ENCODE assay signal across 31 cellular contexts in genomic region chr19:40059624-40060023, GRCh38.
"Had no signal": no experiment of that assay in that cellular context is flagged by ENCODE, and none has a peak within 500 bp of the region (broad histone marks: within the 10 kb centered on the region; RNA-seq: fewer than 3 reads in every experiment).

No MANE protein-coding gene starts in this region.

- H3K4me2 ChIP-seq: neural progenitor cell had no signal

- H3K27ac ChIP-seq: left lung, lower lobe of right lung, neural progenitor cell, neutrophil, ovary, right atrium auricular region, skin epidermis, suprapubic skin, thoracic aorta, tibial artery, upper lobe of right lung had no signal

- FAIRE-seq: kidney, urothelium cell line had no signal

- DNase-seq: hypothalamus; immature natural killer cell; kidney; left colon; left lung; lower lobe of right lung; mammary epithelial cell; mesenchymal stem cell; naive B cell; natural killer cell; nephron progenitor cell; occipital lobe; ovary; stimulated activated CD4-positive, alpha-beta T cell treated with anti-CD3 and anti-CD28 coated beads, Interleukin-12 subunit alpha, Interleukin-12 subunit beta, amount 100 ng/mL, for 4 hours; stimulated activated CD4-positive, alpha-beta T cell treated with anti-CD3 and anti-CD28 coated beads, Interleukin-15, amount 100 ng/mL, for 24 hours; stimulated activated CD4-positive, alpha-beta T cell treated with anti-CD3 and anti-CD28 coated beads, Interleukin-2, amount 100 ng/mL, for 24 hours; stimulated activated CD4-positive, alpha-beta T cell treated with anti-CD3 and anti-CD28 coated beads, Interleukin-4, amount 100 ng/mL, for 1 hour; stimulated activated naive CD4-positive, alpha-beta T cell; tibial artery; trophoblast cell; upper lobe of right lung had no signal

- H3K4me3 Mint-ChIP-seq: immature natural killer cell; natural killer cell; nephron progenitor cell; neural progenitor cell; stimulated activated naive CD8-positive, alpha-beta T cell treated with anti-CD3 and anti-CD28 coated beads, Interleukin-15, Interleukin-2, amounts not matched to agents 100 ng/mL and 50 ng/mL, for 24 hours had no signal

- H2AFZ ChIP-seq: neural progenitor cell had no signal

- H3K9ac ChIP-seq: neural progenitor cell had no signal

- H3K27me3 Mint-ChIP-seq: progenitor cell of endocrine pancreas had no signal

- H3K9me3 ChIP-seq: neutrophil, ovary had no signal

- H3K27ac Mint-ChIP-seq: immature natural killer cell; natural killer cell; nephron progenitor cell; neural progenitor cell; progenitor cell of endocrine pancreas; stimulated activated naive CD8-positive, alpha-beta T cell treated with anti-CD3 and anti-CD28 coated beads, Interleukin-15, Interleukin-2, amounts not matched to agents 100 ng/mL and 50 ng/mL, for 24 hours had no signal

- H3K36me3 ChIP-seq: left lung, lower lobe of right lung, neural progenitor cell, neutrophil, ovary, right atrium auricular region, suprapubic skin, thoracic aorta, tibial artery, upper lobe of right lung had no signal

- H3K4me3 ChIP-seq: left lung, lower lobe of right lung, neural progenitor cell, ovary, right atrium auricular region, skin epidermis, suprapubic skin, thoracic aorta, tibial artery, upper lobe of right lung had no signal

- H3K4me1 ChIP-seq: upper lobe of right lung had no signal

- ATAC-seq: left colon, left lung, lower lobe of right lung, natural killer cell, sciatic nerve, upper lobe of right lung had no signal

- H3K27me3 ChIP-seq: left lung, neural progenitor cell, ovary, right atrium auricular region, suprapubic skin, tibial artery, upper lobe of right lung had no signal
